18 cellular contexts compared by ENCODE assay signal in the genomic region with DNA sequence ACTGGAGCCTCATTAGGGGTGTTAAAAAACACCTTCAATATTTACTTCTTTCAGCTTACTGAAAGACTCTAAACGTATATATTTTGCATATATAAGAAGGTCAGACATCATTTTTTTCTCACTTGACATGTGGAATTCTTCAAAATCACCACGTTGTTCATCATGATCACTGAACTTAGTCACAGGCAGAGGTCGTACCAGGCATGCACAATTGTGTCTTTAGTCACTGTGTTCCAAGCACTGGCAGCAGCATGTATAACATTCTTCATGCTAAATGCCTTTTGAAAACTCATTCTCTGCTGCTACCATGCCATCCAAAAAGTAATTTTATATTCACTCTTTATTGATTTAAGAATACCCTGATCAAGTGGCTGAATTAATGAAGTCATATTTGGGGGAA.
A peak's percentile ranks its signal among the peaks of the same experiment; 100 is the strongest.
DNase-seq lines count a peak whose midpoint lies in the region; ATAC-seq, FAIRE-seq and TF ChIP-seq lines count a peak whose summit lies in the region.
"Had no signal": no experiment of that assay in that cellular context is flagged by ENCODE, and none has a peak within 500 bp of the region (broad histone marks: within the 10 kb centered on the region; RNA-seq: fewer than 3 reads in every experiment).

No MANE protein-coding gene starts in this region.

- no peak overlapping the region for H2AK9ac ChIP-seq in IMR-90 (replicated peaks; ENCODE audit: low read depth, low read length, poor library complexity)

- no peak overlapping the region for H2BK15ac ChIP-seq in IMR-90 (ENCODE audit: low read depth, low read length)

- H3K4me3 ChIP-seq in IMR-90 (ENCODE audit: insufficient read depth, low read depth, low read length) (no peak overlapping the region), bronchial epithelial cell (ENCODE audit: low read depth, low read length) (no peak overlapping the region)
- H3K4me3 ChIP-seq: cardiac muscle cell, PC-9 had no signal

- no peak overlapping the region for H3K27ac ChIP-seq in IMR-90 (ENCODE audit: insufficient read depth, low read length)
- H3K27ac ChIP-seq: cardiac muscle cell, PC-9 had no signal

- H3K9ac ChIP-seq in IMR-90 (ENCODE audit: low read depth, low read length), result no peak overlapping the region

- no peak overlapping the region for H2BK5ac ChIP-seq in IMR-90 (ENCODE audit: low read depth, low read length, poor library complexity, severe bottlenecking)

- CTCF ChIA-PET in IMR-90 (lab: Yijun Ruan, JAX), result no interaction called here

- 0% methylated on average over 1 of the region's 3 CpGs; no CpG with 5 or more reads in 1 of the 2 experiments for WGBS in IMR-90 (ENCODE audit: extremely low coverage in 2 of 2, insufficient read length in 1 of 2), 2 experiments

- H4K91ac ChIP-seq in IMR-90 (ENCODE audit: insufficient read depth, low read depth, low read length), result no peak overlapping the region

- in situ Hi-C loops in IMR-90 (cut with MboI; ENCODE audit: low sequenced_read_pairs) (no loop called here), KBM-7 (cut with MboI; ENCODE audit: low pct_unique_long_range_greater_than_20kb, low sequenced_read_pairs) (no loop called here)

- no peak overlapping the region for H4K5ac ChIP-seq in IMR-90 (ENCODE audit: low read depth, low read length)

- H3K27me3 ChIP-seq in IMR-90 (ENCODE audit: control insufficient read depth, insufficient read depth, low read length), result no peaks in the 10 kb centered on the region
- no peaks in the 10 kb centered on the region for H3K27me3 ChIP-seq in bronchial epithelial cell (ENCODE audit: control insufficient read depth, insufficient read depth, low read length)
- H3K27me3 ChIP-seq: cardiac muscle cell had no signal

- no peaks in the 10 kb centered on the region for H4K20me1 ChIP-seq in IMR-90 (ENCODE audit: insufficient read depth, low read length)

- POLR2A ChIA-PET in IMR-90 (lab: Charles Lee; ENCODE audit: unreplicated experiment), result no interaction called here

- H3K36me3 ChIP-seq in IMR-90 (ENCODE audit: control insufficient read depth, insufficient read depth, low read length), result no peaks in the 10 kb centered on the region
- no peaks in the 10 kb centered on the region for H3K36me3 ChIP-seq in bronchial epithelial cell (ENCODE audit: control insufficient read depth, insufficient read depth, low read length)
- H3K36me3 ChIP-seq: cardiac muscle cell had no signal

- TF ChIP-seq RAD21 in IMR-90 (IDR thresholded peaks at IDR 0.05; ENCODE audit: low read length), result peak; percentile 38; the same call in 1 of the 2 replicates

- TF ChIP-seq CTCF in IMR-90 (conservative IDR thresholded peaks at IDR 0.05; ENCODE audit: low read depth, low read length) (peak; percentile 27), bronchial epithelial cell (IDR thresholded peaks at IDR 0.05; ENCODE audit: insufficient read depth, low read length, severe bottlenecking) (peak; percentile 34)

- no peak overlapping the region for H3K23ac ChIP-seq in IMR-90 (ENCODE audit: low read depth, low read length)

- H3K4ac ChIP-seq in IMR-90 (ENCODE audit: low read depth, low read length), result no peak overlapping the region

- TF ChIP-seq POLR2A in IMR-90 (IDR thresholded peaks at IDR 0.05; ENCODE audit: low read depth, low read length), result no peak

- no TSS peak for BruUV-seq in IMR-90 (replicated peaks; lab: Mats Ljungman, UMichigan)

- H3K9me1 ChIP-seq in IMR-90 (ENCODE audit: insufficient read depth, low read length), result peaks cover 3% of the 10 kb centered on the region; the same call in 1 of the 2 replicates

- H3K18ac ChIP-seq in IMR-90 (ENCODE audit: low read depth, low read length), result no peak overlapping the region

- no peak overlapping the region for H2BK120ac ChIP-seq in IMR-90 (ENCODE audit: low read depth, low read length)

- no peak overlapping the region for H3K4me2 ChIP-seq in IMR-90 (ENCODE audit: low read depth, low read length)
- H3K4me2 ChIP-seq: PC-9 had no signal

- H3K4me1 ChIP-seq in IMR-90 (ENCODE audit: control insufficient read depth, insufficient read depth, low read length), result peaks cover 1% of the 10 kb centered on the region; the same call in 1 of the 2 replicates

- intact Hi-C loops in IMR-90 (cut with micrococcal nuclease), result no loop called here

- H3K9me3 ChIP-seq in IMR-90 (ENCODE audit: control insufficient read depth, insufficient read depth, low read length), result no peaks in the 10 kb centered on the region

- no peak overlapping the region for H3K56ac ChIP-seq in IMR-90 (ENCODE audit: extremely low read depth, insufficient read depth, low read length)

- no peaks in the 10 kb centered on the region for H3K79me1 ChIP-seq in IMR-90 (ENCODE audit: low read depth in 1 of 2, low read length in 2 of 2)

- peak overlapping the region; percentile 57; the same call in 1 of the 2 replicates for H2BK20ac ChIP-seq in IMR-90 (ENCODE audit: low read depth, low read length)

- DNase-seq in EH (ENCODE audit: low read depth), result peak; percentile 71
- DNase-seq in IMR-90, result peak; percentile 46
- peak; percentile 53 for DNase-seq in bronchial epithelial cell (ENCODE audit: low read depth)
- peak; percentile 59 for DNase-seq in kidney tubule cell (ENCODE audit: low spot score)
- no peak for DNase-seq in occipital lobe (lab: John Stamatoyannopoulos, UW)
- DNase-seq in KBM-7, result no peak
- DNase-seq in COLO668 (lab: John Stamatoyannopoulos, UW; ENCODE audit: unreplicated experiment), result no peak
- DNase-seq: activated B cell treated with CpG ODN at 0.5 μM for 24 hours; activated effector memory CD4-positive, alpha-beta T cell treated with anti-CD3 and anti-CD28 coated beads, Interleukin-2, amount 50 U/mL, for 16 hours; immature natural killer cell; NCI-H187; NCI-H510A treated with DMSO at 0.1 percent for 48 hours; PC-9; stimulated activated naive CD4-positive, alpha-beta T cell treated with Interleukin-2 at 50 U/mL for 16 hours; SW 1271 had no signal

- dilution Hi-C loops in IMR-90 (cut with HindIII; ENCODE audit: low sequenced_read_pairs, unreplicated experiment), result no loop called here

- ATAC-seq in IMR-90 (ENCODE audit: low read depth) (peak; percentile 70), HG02973 (IDR thresholded peaks at IDR 0.05; ENCODE audit: unreplicated experiment) (no peak)
- ATAC-seq: HCT116 had no signal

- no peak for FAIRE-seq in bronchial epithelial cell (lab: Jason Lieb, UNC)

- no peak overlapping the region for H4K8ac ChIP-seq in IMR-90 (ENCODE audit: low read depth in 2 of 2, low read length in 2 of 2)

- no peak overlapping the region for H2AFZ ChIP-seq in IMR-90 (replicated peaks; ENCODE audit: low read length, poor library complexity)
- H2AFZ ChIP-seq: PC-9 had no signal

- no peak overlapping the region for H3K14ac ChIP-seq in IMR-90 (replicated peaks; ENCODE audit: low read depth, low read length)

- no peak overlapping the region for H2AK5ac ChIP-seq in IMR-90 (ENCODE audit: low read depth, low read length)

TF ChIP-seq in IMR-90, 13 proteins besides CTCF, POLR2A, EP300 and RAD21:
- TF ChIP-seq SMC3 (IDR thresholded peaks at IDR 0.05; ENCODE audit: low read depth, low read length) (peak; percentile 27; the same call in 1 of the 2 replicates), RFX5 (IDR thresholded peaks at IDR 0.05; ENCODE audit: low read depth, low read length) (no peak)
TF ChIP-seq in IMR-90: peak in this region for 1.

Comparison
In these comparisons a context has a peak if more than half of its experiments do, and no peak if none do; other contexts are left out.
1. DNase-seq: peak in EH (single experiment), IMR-90 (single experiment), bronchial epithelial cell (single experiment) and kidney tubule cell (single experiment); none in occipital lobe (single experiment), KBM-7 (single experiment) and COLO668 (single experiment).